Comparison of ENCODE assay signal across 7 cellular contexts in genomic region chr6:22140736-22141135, GRCh38.
DNase-seq lines count a peak whose midpoint lies in the region; ATAC-seq and TF ChIP-seq lines count a peak whose summit lies in the region.
"Not testable (repeated sequence)": the region's sequence is repeated elsewhere in the genome, so short reads cannot be mapped to it uniquely, and the experiment has no call there.

No MANE protein-coding gene starts in this region.

- not testable (repeated sequence) for H3K27ac ChIP-seq in GM23338 (ENCODE audit: low read depth); PC-9
- peak overlapping the region in 3 of 5 donors; percentile 33 to 71 (median 57) for H3K27ac ChIP-seq in adrenal gland

- not testable (repeated sequence) for H3K36me3 ChIP-seq in GM23338 (ENCODE audit: insufficient read depth); PC-9 (ENCODE audit: low read depth); adrenal gland (replicated peaks in 1 of 2)

- TF ChIP-seq CTCF in GM23338 (conservative IDR thresholded peaks at IDR 0.05; ENCODE audit: low read depth in 2 of 2); PC-9 (conservative IDR thresholded peaks at IDR 0.05); adrenal gland (IDR thresholded peaks at IDR 0.05); mesothelial cell of epicardium (IDR thresholded peaks at IDR 0.05; ENCODE audit: unreplicated experiment); progenitor cell of endocrine pancreas (IDR thresholded peaks at IDR 0.05; ENCODE audit: unreplicated experiment): not testable (repeated sequence)

- not testable (repeated sequence) for H3F3A ChIP-seq in GM23338 (replicated peaks; ENCODE audit: low read depth)
- H3F3A ChIP-seq in PC-9 (ENCODE audit: insufficient read depth, low read depth), result peaks cover 17% of the 10 kb centered on the region; the same call in 1 of the 2 replicates

- DNase-seq in GM23338 (ENCODE audit: low spot score); PC-9; adrenal gland; Right ventricle myocardium superior; mesothelial cell of epicardium (ENCODE audit: low spot score in 2 of 2, unreplicated experiment in 2 of 2); progenitor cell of endocrine pancreas (ENCODE audit: low spot score, unreplicated experiment): not testable (repeated sequence)
- DNase-seq in left ventricle myocardium superior, result peak; percentile 26

- H3K27ac Mint-ChIP-seq in GM23338 (peak overlapping the region; percentile 22; the same call in 1 of the 2 replicates), mesothelial cell of epicardium (peak overlapping the region; percentile 64), progenitor cell of endocrine pancreas (peak overlapping the region; percentile 84)

- not testable (repeated sequence) for H3K27me3 Mint-ChIP-seq in GM23338 (ENCODE audit: insufficient read depth, low read depth, poor library complexity); mesothelial cell of epicardium (ENCODE audit: low read depth); progenitor cell of endocrine pancreas

- not testable (repeated sequence) for H3K27me3 ChIP-seq in GM23338 (ENCODE audit: insufficient read depth); PC-9 (ENCODE audit: insufficient read depth, low read depth); adrenal gland

- 94 to 97% (median 95%) methylated on average over 6 to 10 of the region's 10 CpGs for WGBS in adrenal gland, 4 donors

- not testable (repeated sequence) for H4K20me1 ChIP-seq in GM23338 (replicated peaks; ENCODE audit: insufficient read depth); PC-9 (ENCODE audit: insufficient read depth)

- CTCF ChIA-PET in PC-9 (lab: Charles Lee), result not testable (repeated sequence)

- H3K4me1 Mint-ChIP-seq in GM23338 (peaks cover 19% of the 10 kb centered on the region), mesothelial cell of epicardium (peaks cover 42% of the 10 kb centered on the region), progenitor cell of endocrine pancreas (ENCODE audit: low read depth) (peaks cover 12% of the 10 kb centered on the region)

- intact Hi-C loops in PC-9 (cut with micrococcal nuclease; ENCODE audit: unreplicated experiment) (loop anchor here (1.0 to 10.0 kb wide), 3 partner anchors 84 to 1578 kb away; no protein-coding TSS in a partner anchor), Right ventricle myocardium superior (cut with DNase I) (loop anchor here (10.0 kb wide), 1 partner anchor 546 kb away; the partner anchor contains the start of gene SOX4)
- intact Hi-C loops in adrenal gland (cut with DNase I); left ventricle myocardium superior (cut with micrococcal nuclease): not testable (repeated sequence)

- not testable (repeated sequence) for H2AFZ ChIP-seq in GM23338, PC-9

- H3K9me3 Mint-ChIP-seq in GM23338; mesothelial cell of epicardium; progenitor cell of endocrine pancreas (ENCODE audit: low read depth): not testable (repeated sequence)

- POLR2A ChIA-PET in PC-9 (lab: Charles Lee; ENCODE audit: unreplicated experiment), result interaction anchor here (0.7 kb wide), 1 partner anchor 284 kb away, joined by 6 read pairs; no protein-coding TSS in a partner anchor

- TF ChIP-seq POLR2A in adrenal gland (IDR thresholded peaks at IDR 0.05), result not testable (repeated sequence)

- ATAC-seq in GM23338, result not testable (repeated sequence)
- ATAC-seq in Right ventricle myocardium superior (ENCODE audit: poor library complexity) (peak; percentile 34), left ventricle myocardium superior (peak; percentile 53)

- H3K4me2 ChIP-seq in GM23338, result not testable (repeated sequence)
- H3K4me2 ChIP-seq in PC-9, result peak overlapping the region; percentile 9; the same call in 1 of the 2 replicates

- not testable (repeated sequence) for H3K4me1 ChIP-seq in GM23338 (ENCODE audit: insufficient read depth); adrenal gland (replicated peaks in 1 of 2)
- peaks cover 18% of the 10 kb centered on the region for H3K4me1 ChIP-seq in PC-9 (replicated peaks; ENCODE audit: insufficient read depth)

- not testable (repeated sequence) for H3K4me3 Mint-ChIP-seq in GM23338; mesothelial cell of epicardium; progenitor cell of endocrine pancreas (ENCODE audit: low read depth)

- H3K9me3 ChIP-seq in PC-9 (ENCODE audit: insufficient read depth, low read depth); adrenal gland (replicated peaks in 1 of 3): not testable (repeated sequence)

- BruUV-seq in PC-9 (replicated peaks; lab: Mats Ljungman, UMichigan), result not testable (repeated sequence)

- not testable (repeated sequence) for H3K36me3 Mint-ChIP-seq in GM23338 (ENCODE audit: low read depth); mesothelial cell of epicardium; progenitor cell of endocrine pancreas (ENCODE audit: insufficient read depth)

- H3K9me2 ChIP-seq in GM23338 (ENCODE audit: insufficient read depth); PC-9 (ENCODE audit: insufficient read depth): not testable (repeated sequence)

- H3K79me2 ChIP-seq in GM23338 (replicated peaks; ENCODE audit: insufficient read depth); PC-9 (ENCODE audit: low read depth): not testable (repeated sequence)

- H3K4me3 ChIP-seq in GM23338, PC-9, adrenal gland: not testable (repeated sequence)

Comparison
In these comparisons a context has a peak if more than half of its experiments do, and no peak if none do; other contexts are left out.
1. H3K27ac Mint-ChIP-seq: peak in every context shown above with its lines; median percentile 84 in progenitor cell of endocrine pancreas; 64 in mesothelial cell of epicardium; 22 in GM23338.